In the genomic region with DNA sequence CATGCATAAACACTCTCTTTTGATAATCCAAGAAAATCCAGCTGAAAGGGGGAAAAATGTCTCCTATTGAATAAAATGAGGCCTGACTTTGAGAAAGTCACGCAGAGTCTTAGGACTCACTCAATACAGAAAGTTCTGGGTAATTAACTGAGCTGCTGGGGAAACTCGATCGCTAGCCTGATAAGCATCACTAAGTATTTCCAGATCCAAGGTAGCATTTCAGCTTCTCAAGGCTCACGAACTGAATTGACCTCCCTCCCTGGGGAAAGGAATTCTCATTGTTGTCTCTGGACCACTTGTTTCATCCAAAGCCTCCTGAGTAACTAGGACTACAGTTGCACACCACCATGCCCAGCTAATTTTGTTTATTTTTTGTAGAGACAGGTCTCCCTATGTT, we compare ENCODE assay signal across 18 cellular contexts. TPM values are rescaled to one million over a fixed set of nuclear protein-coding genes. Genes with fewer than 3 reads are reported as not detected.
DNase-seq lines count a peak whose midpoint lies in the region; ATAC-seq and TF ChIP-seq lines count a peak whose summit lies in the region.
"Had no signal": no experiment of that assay in that cellular context is flagged by ENCODE, and none has a peak within 500 bp of the region (broad histone marks: within the 10 kb centered on the region; RNA-seq: fewer than 3 reads in every experiment).

No MANE protein-coding gene starts in this region.

- H3K36me3 ChIP-seq in BE2C (no peaks in the 10 kb centered on the region), HEK293 (ENCODE audit: control insufficient read depth in 2 of 2, insufficient read depth in 1 of 2, low read length in 2 of 2) (no peaks in the 10 kb centered on the region)

- WGBS in right cardiac atrium: 57% methylated on average over 4 of the region's 4 CpGs

- H3K4me3 ChIP-seq in BE2C (ENCODE audit: low read depth, low read length) (no peak overlapping the region), HEK293 (ENCODE audit: low read depth, low read length) (no peak overlapping the region), right cardiac atrium (ENCODE audit: low read length) (no peak overlapping the region)

- POLR2A ChIA-PET in HEK293 (lab: Yijun Ruan, JAX): interaction anchor here (1.1 to 1.6 kb wide), 3 partner anchors 9 to 33 kb away, joined by 3 to 8 read pairs (median 4); partner anchors contain the start of genes ANAPC5 and RNF34

- DNase-seq in BE2C (peak; percentile 25), T-helper 17 cell (no peak), nephron progenitor cell (no peak), CD1c-positive myeloid dendritic cell (ENCODE audit: extremely low spot score) (no peak), right cardiac atrium (no peak)
- no peak for DNase-seq in activated naive CD4-positive, alpha-beta T cell treated with anti-CD3 and anti-CD28 coated beads, Interleukin-2, amount 50 U/mL, for 72 hours (ENCODE audit: low spot score in 2 of 2)
- DNase-seq: ACHN; CD8-positive, alpha-beta memory T cell; KBM-7; NCI-H1092; NCI-H1694; NCI-H2107; NCI-H446 treated with DMSO at 0.1 percent for 48 hours; NCI-H748 treated with DMSO at 0.1 percent for 48 hours had no signal

- H3K4me3 Mint-ChIP-seq in T-helper 17 cell (no peak overlapping the region), nephron progenitor cell (no peak overlapping the region)
- H3K4me3 Mint-ChIP-seq: B cell; CD8-positive, alpha-beta memory T cell had no signal

- TF ChIP-seq CTCF in BE2C (IDR thresholded peaks at IDR 0.05; ENCODE audit: low read depth, low read length) (no peak), HEK293 (tag by site-specific recombination; IDR thresholded peaks at IDR 0.05) (no peak), nephron progenitor cell (IDR thresholded peaks at IDR 0.05) (no peak)

- H3K27me3 Mint-ChIP-seq in T-helper 17 cell (peaks cover 28% of the 10 kb centered on the region), nephron progenitor cell (ENCODE audit: low read depth, poor library complexity) (peaks cover 35% of the 10 kb centered on the region)

- H3K27ac ChIP-seq in HEK293 (ENCODE audit: extremely low read depth, low read depth, low read length) (no peak overlapping the region), right cardiac atrium (ENCODE audit: low read length) (no peak overlapping the region)

- H3K4me1 ChIP-seq in BE2C (peaks cover 3% of the 10 kb centered on the region; the same call in 1 of the 2 replicates), HEK293 (ENCODE audit: control insufficient read depth, insufficient read depth, low read length) (no peaks in the 10 kb centered on the region; the same call in 1 of the 2 replicates), right cardiac atrium (ENCODE audit: control insufficient read depth, insufficient read depth, low read length) (no peaks in the 10 kb centered on the region)

- peaks cover 7% of the 10 kb centered on the region for H3K36me3 Mint-ChIP-seq in T-helper 17 cell (ENCODE audit: low read depth)
- no peaks in the 10 kb centered on the region for H3K36me3 Mint-ChIP-seq in nephron progenitor cell (ENCODE audit: low read depth)
- no peaks in the 10 kb centered on the region for H3K36me3 Mint-ChIP-seq in activated naive CD4-positive, alpha-beta T cell treated with anti-CD3 and anti-CD28 coated beads, Interleukin-2, amount 50 U/mL, for 72 hours
- H3K36me3 Mint-ChIP-seq: CD8-positive, alpha-beta memory T cell had no signal

- H3K27ac Mint-ChIP-seq in T-helper 17 cell (peak overlapping the region; percentile 6), nephron progenitor cell (peak overlapping the region; percentile 30)
- no peak overlapping the region for H3K27ac Mint-ChIP-seq in activated naive CD4-positive, alpha-beta T cell treated with anti-CD3 and anti-CD28 coated beads, Interleukin-2, amount 50 U/mL, for 72 hours
- H3K27ac Mint-ChIP-seq: B cell; CD8-positive, alpha-beta memory T cell had no signal

- CTCF ChIA-PET in HEK293 (lab: Yijun Ruan, JAX): interaction anchor here (0.6 to 1.7 kb wide), 4 partner anchors 14 to 96 kb away, joined by 3 to 6 read pairs (median 4); no protein-coding TSS in a partner anchor

- no peak for ATAC-seq in T-helper 17 cell
- no peak for ATAC-seq in GM21717 (IDR thresholded peaks at IDR 0.05; ENCODE audit: unreplicated experiment)
- ATAC-seq in activated naive CD4-positive, alpha-beta T cell treated with anti-CD3 and anti-CD28 coated beads, Interleukin-2, amount 50 U/mL, for 72 hours: no peak
- no peak for ATAC-seq in right cardiac atrium
- ATAC-seq: Right ventricle myocardium inferior had no signal

- H3K4me1 Mint-ChIP-seq in T-helper 17 cell (peaks cover 9% of the 10 kb centered on the region), nephron progenitor cell (peaks cover 8% of the 10 kb centered on the region)
- H3K4me1 Mint-ChIP-seq: CD8-positive, alpha-beta memory T cell had no signal

- intact Hi-C loops in right cardiac atrium (cut with DNase I): no loop called here

- H3K27me3 ChIP-seq in BE2C (no peaks in the 10 kb centered on the region), right cardiac atrium (ENCODE audit: control insufficient read depth, insufficient read depth) (no peaks in the 10 kb centered on the region)

- no peaks in the 10 kb centered on the region for H3K9me3 ChIP-seq in BE2C
- no peaks in the 10 kb centered on the region for H3K9me3 ChIP-seq in HEK293 (ENCODE audit: control insufficient read depth, insufficient read depth, low read depth, low read length)
- no peaks in the 10 kb centered on the region for H3K9me3 ChIP-seq in T-helper 17 cell (ENCODE audit: control insufficient read depth, low read length, poor library complexity, severe bottlenecking)
- no peaks in the 10 kb centered on the region for H3K9me3 ChIP-seq in right cardiac atrium (ENCODE audit: control insufficient read depth, low read length)

- H3K9me3 Mint-ChIP-seq in nephron progenitor cell: no peaks in the 10 kb centered on the region
- no peaks in the 10 kb centered on the region for H3K9me3 Mint-ChIP-seq in activated naive CD4-positive, alpha-beta T cell treated with anti-CD3 and anti-CD28 coated beads, Interleukin-2, amount 50 U/mL, for 72 hours
- H3K9me3 Mint-ChIP-seq: CD8-positive, alpha-beta memory T cell had no signal

TF ChIP-seq in HEK293, 187 proteins besides CTCF, POLR2A, EP300 and RAD21 (continues in another document):
- TF ChIP-seq IKZF3 (tag by site-specific recombination; IDR thresholded peaks at IDR 0.05) (0 out of 2 replicates have a peak, but pooled peaks have one; percentile 12), YY1 (tag by site-specific recombination; IDR thresholded peaks at IDR 0.05) (no peak), ZNF521 (tag by site-specific recombination; IDR thresholded peaks at IDR 0.05) (no peak), ZNF701 (tag by site-specific recombination; IDR thresholded peaks at IDR 0.05) (no peak), ZNF580 (tag by site-specific recombination; IDR thresholded peaks at IDR 0.05) (0 out of 2 replicates have a peak, but pooled peaks have one; percentile 18), OSR2 (tag by site-specific recombination; IDR thresholded peaks at IDR 0.05) (peak; percentile 75), SCRT1 (tag by site-specific recombination; IDR thresholded peaks at IDR 0.05; ENCODE audit: borderline replicate concordance) (peak; percentile 62), ZNF341 (tag by site-specific recombination; IDR thresholded peaks at IDR 0.05; ENCODE audit: low read depth) (no peak), ZFP37 (tag by site-specific recombination; IDR thresholded peaks at IDR 0.05) (no peak), ZEB2 (tag by site-specific recombination; IDR thresholded peaks at IDR 0.05) (no peak), ZBTB1 (tag by site-specific recombination; IDR thresholded peaks at IDR 0.05) (no peak), ZNF211 (tag by site-specific recombination; IDR thresholded peaks at IDR 0.05; ENCODE audit: low read depth) (no peak)
- TF ChIP-seq, protein P1, sequence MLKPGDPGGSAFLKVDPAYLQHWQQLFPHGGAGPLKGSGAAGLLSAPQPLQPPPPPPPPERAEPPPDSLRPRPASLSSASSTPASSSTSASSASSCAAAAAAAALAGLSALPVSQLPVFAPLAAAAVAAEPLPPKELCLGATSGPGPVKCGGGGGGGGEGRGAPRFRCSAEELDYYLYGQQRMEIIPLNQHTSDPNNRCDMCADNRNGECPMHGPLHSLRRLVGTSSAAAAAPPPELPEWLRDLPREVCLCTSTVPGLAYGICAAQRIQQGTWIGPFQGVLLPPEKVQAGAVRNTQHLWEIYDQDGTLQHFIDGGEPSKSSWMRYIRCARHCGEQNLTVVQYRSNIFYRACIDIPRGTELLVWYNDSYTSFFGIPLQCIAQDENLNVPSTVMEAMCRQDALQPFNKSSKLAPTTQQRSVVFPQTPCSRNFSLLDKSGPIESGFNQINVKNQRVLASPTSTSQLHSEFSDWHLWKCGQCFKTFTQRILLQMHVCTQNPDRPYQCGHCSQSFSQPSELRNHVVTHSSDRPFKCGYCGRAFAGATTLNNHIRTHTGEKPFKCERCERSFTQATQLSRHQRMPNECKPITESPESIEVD (tag by site-specific recombination; IDR thresholded peaks at IDR 0.05): peak; percentile 80

RNA-seq across cellular contexts. Expression of gene ANAPC5, which starts 13.8 kb away (rescaled TPM):
- 228 TPM for polyA plus RNA-seq in BE2C (2012; ENCODE audit: insufficient read depth, insufficient read length, low read depth)
- total RNA-seq in T-helper 17 cell (100 to 1,000 TPM; 107 to 130 TPM), right cardiac atrium (10 to 100 TPM; 59.4 to 64.0 (median 60.4) TPM)
- 100 to 1,000 TPM in 1 of 2 donors, 10 to 100 TPM in 1; 95.5 to 125 TPM for total RNA-seq in activated naive CD4-positive, alpha-beta T cell treated with anti-CD3 and anti-CD28 coated beads, Interleukin-2, amount 50 U/mL, for 72 hours
- polyA plus RNA-seq in right cardiac atrium: 55.7 TPM

RNA-seq across cellular contexts. Expression of gene RNF34, which starts 33.9 kb away (rescaled TPM):
- polyA plus RNA-seq in BE2C (2012; ENCODE audit: insufficient read depth, insufficient read length, low read depth): 229 TPM
- 10 to 100 TPM; 63.8 to 63.9 TPM for total RNA-seq in T-helper 17 cell
- total RNA-seq in activated naive CD4-positive, alpha-beta T cell treated with anti-CD3 and anti-CD28 coated beads, Interleukin-2, amount 50 U/mL, for 72 hours: 10 to 100 TPM; 55.1 to 83.0 TPM
- total RNA-seq in right cardiac atrium: 10 to 100 TPM; 25.1 to 31.4 (median 26.1) TPM
- 21.1 TPM for polyA plus RNA-seq in right cardiac atrium

Comparison
In these comparisons a context has a peak if more than half of its experiments do, and no peak if none do; other contexts are left out.
1. H3K27ac Mint-ChIP-seq: peak in T-helper 17 cell (single experiment) and nephron progenitor cell (single experiment); none in activated naive CD4-positive, alpha-beta T cell treated with anti-CD3 and anti-CD28 coated beads, Interleukin-2, amount 50 U/mL, for 72 hours (0 of 2).